In the genomic region with DNA sequence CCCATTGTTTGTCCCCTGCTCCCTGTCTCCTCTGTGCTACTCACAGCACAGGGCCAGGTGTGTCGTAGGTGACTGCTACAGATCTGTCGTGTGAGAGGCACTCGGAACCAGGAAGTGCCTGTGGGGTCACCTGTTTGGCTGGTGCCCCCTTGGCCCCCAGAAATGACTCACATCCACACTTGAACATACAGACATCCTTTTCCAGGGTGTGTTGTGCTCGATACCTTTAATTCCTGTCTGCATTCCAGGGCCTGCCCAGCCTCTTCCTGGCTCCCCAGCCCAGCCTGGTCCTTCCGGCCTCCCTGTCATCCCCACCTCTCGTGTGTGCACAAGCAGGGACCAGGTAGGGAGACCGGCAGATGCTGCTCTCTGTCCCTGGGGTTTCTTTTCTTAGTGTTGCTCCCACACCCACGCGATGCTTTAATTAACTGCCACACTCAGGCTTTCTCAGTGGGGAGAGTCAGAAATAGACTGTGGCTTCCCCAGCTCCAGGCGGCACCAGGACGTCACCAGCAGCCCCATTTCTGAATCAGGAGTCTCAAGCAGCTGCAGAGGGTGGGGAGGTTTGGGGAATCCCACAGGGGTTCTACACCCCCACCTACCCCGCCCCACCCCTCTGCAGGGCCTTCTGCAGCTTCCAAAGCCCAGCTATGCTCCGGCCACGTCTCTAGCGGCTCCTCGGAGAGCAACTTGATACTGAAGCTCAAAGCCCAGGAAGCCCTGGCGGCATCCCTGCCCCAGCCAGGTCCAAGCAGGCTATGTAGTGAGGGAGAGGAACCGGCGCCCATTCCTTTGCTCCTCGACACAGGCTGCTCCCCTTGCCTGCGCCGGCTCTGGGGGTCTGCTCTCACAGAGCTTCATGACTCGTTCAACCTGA, we compare ENCODE assay signal across 1 cellular context.
TF ChIP-seq lines count a peak whose summit lies in the region.

No MANE protein-coding gene starts in this region.

TF ChIP-seq in WTC11, 78 proteins besides CTCF, POLR2A, EP300 and RAD21 (continued from another document):
- TF ChIP-seq CDX4 (CRISPR knock-in tag; IDR thresholded peaks at IDR 0.05; ENCODE audit: borderline replicate concordance): no peak
TF ChIP-seq in WTC11: peak in this region for 0.
